13 cellular contexts compared by ENCODE assay signal in genomic region chr3:78026429-78026828, GRCh38.
A peak's percentile ranks its signal among the peaks of the same experiment; 100 is the strongest.
DNase-seq lines count a peak whose midpoint lies in the region; ATAC-seq, FAIRE-seq and TF ChIP-seq lines count a peak whose summit lies in the region.
"Had no signal": no experiment of that assay in that cellular context is flagged by ENCODE, and none has a peak within 500 bp of the region (broad histone marks: within the 10 kb centered on the region; RNA-seq: fewer than 3 reads in every experiment).

No MANE protein-coding gene starts in this region.

- H3K4me2 ChIP-seq in Karpas-422 (ENCODE audit: low read depth, low read length, poor library complexity, severe bottlenecking) (no peak overlapping the region), fibroblast of lung (ENCODE audit: extremely low read depth, insufficient read depth, low read length) (no peak overlapping the region)
- H3K4me2 ChIP-seq: BLaER1 treated with 17β-estradiol and CSF1 and Interleukin-3, amounts not matched to agents 10 nM and 100 nM had no signal

- intact Hi-C loops in kidney (cut with DNase I), result no loop called here
- intact Hi-C loops in heart left ventricle (cut with DNase I), result no loop called here

- H3K4me1 ChIP-seq in Karpas-422 (ENCODE audit: low read length), result peaks cover 8% of the 10 kb centered on the region
- H3K4me1 ChIP-seq in fibroblast of lung (ENCODE audit: control insufficient read depth, extremely low read depth, insufficient read depth, low read length), result no peaks in the 10 kb centered on the region
- H3K4me1 ChIP-seq in kidney (ENCODE audit: control insufficient read depth in 1 of 2, insufficient read depth in 1 of 2, low read depth in 1 of 2, low read length in 2 of 2), result no peaks in the 10 kb centered on the region
- no peaks in the 10 kb centered on the region for H3K4me1 ChIP-seq in heart left ventricle
- H3K4me1 ChIP-seq: BLaER1 treated with 17β-estradiol and CSF1 and Interleukin-3, amounts not matched to agents 10 nM and 100 nM had no signal

- H3K36me3 ChIP-seq in Karpas-422 (ENCODE audit: insufficient read depth, low read length), result no peaks in the 10 kb centered on the region
- no peaks in the 10 kb centered on the region for H3K36me3 ChIP-seq in fibroblast of lung (ENCODE audit: control insufficient read depth, insufficient read depth, low read length)
- no peaks in the 10 kb centered on the region for H3K36me3 ChIP-seq in kidney (ENCODE audit: control insufficient read depth in 1 of 2, insufficient read depth in 2 of 2, low read length in 2 of 2)
- no peaks in the 10 kb centered on the region for H3K36me3 ChIP-seq in heart left ventricle
- H3K36me3 ChIP-seq: BLaER1 treated with 17β-estradiol and CSF1 and Interleukin-3, amounts not matched to agents 10 nM and 100 nM had no signal

- DNase-seq in Karpas-422 (peak; percentile 48), amniotic epithelial cell (ENCODE audit: low read depth) (peak; percentile 30), fibroblast of lung (ENCODE audit: low read depth in 2 of 2) (peak; percentile 22 to 64), kidney (no peak), urothelium cell line (ENCODE audit: low spot score) (no peak), ecto neural progenitor cell (ENCODE audit: low spot score) (no peak), heart left ventricle (no peak)
- DNase-seq: ACHN; CD4-positive, CD25-positive, alpha-beta regulatory T cell; GM23248; H7 had no signal

- no peak overlapping the region for H2AFZ ChIP-seq in Karpas-422 (ENCODE audit: low read length)
- no peak overlapping the region for H2AFZ ChIP-seq in fibroblast of lung (ENCODE audit: low read length)
- H2AFZ ChIP-seq: GM23248 had no signal

- ATAC-seq in heart left ventricle (no peak), HG02981 (IDR thresholded peaks at IDR 0.05; ENCODE audit: unreplicated experiment) (no peak)

- H3K79me2 ChIP-seq in Karpas-422 (ENCODE audit: low read length), result no peaks in the 10 kb centered on the region
- no peaks in the 10 kb centered on the region for H3K79me2 ChIP-seq in fibroblast of lung (ENCODE audit: control insufficient read depth, insufficient read depth, low read length)

- H3K27ac ChIP-seq in Karpas-422 (ENCODE audit: low read length), result 0 out of 2 replicates have a peak overlapping the region, but pooled peaks have one; percentile 19
- H3K27ac ChIP-seq in fibroblast of lung (ENCODE audit: insufficient read depth, low read length), result no peak overlapping the region
- H3K27ac ChIP-seq in kidney (ENCODE audit: low read depth in 2 of 2, low read length in 2 of 2), result no peak overlapping the region
- no peak overlapping the region for H3K27ac ChIP-seq in heart left ventricle
- H3K27ac ChIP-seq: BLaER1 treated with 17β-estradiol and CSF1 and Interleukin-3, amounts not matched to agents 10 nM and 100 nM; GM23248 had no signal

- H3K27me3 ChIP-seq in Karpas-422 (ENCODE audit: low read length) (no peaks in the 10 kb centered on the region), fibroblast of lung (ENCODE audit: control insufficient read depth, insufficient read depth, low read length) (no peaks in the 10 kb centered on the region), heart left ventricle (no peaks in the 10 kb centered on the region)
- H3K27me3 ChIP-seq: BLaER1 treated with 17β-estradiol and CSF1 and Interleukin-3, amounts not matched to agents 10 nM and 100 nM had no signal

- no peaks in the 10 kb centered on the region for H4K20me1 ChIP-seq in Karpas-422 (ENCODE audit: insufficient read depth, low read depth, low read length)
- H4K20me1 ChIP-seq in fibroblast of lung (ENCODE audit: control insufficient read depth, extremely low read depth, insufficient read depth, low read length), result no peaks in the 10 kb centered on the region
- H4K20me1 ChIP-seq: BLaER1 treated with 17β-estradiol and CSF1 and Interleukin-3, amounts not matched to agents 10 nM and 100 nM had no signal

- no peak for TF ChIP-seq POLR2A in heart left ventricle (IDR thresholded peaks at IDR 0.05)

- no peaks in the 10 kb centered on the region; the same call in 1 of the 2 replicates for H3K9me3 ChIP-seq in Karpas-422 (ENCODE audit: low read length)
- no peaks in the 10 kb centered on the region for H3K9me3 ChIP-seq in fibroblast of lung (ENCODE audit: control insufficient read depth, insufficient read depth, low read depth, low read length)
- H3K9me3 ChIP-seq in kidney (ENCODE audit: control insufficient read depth in 1 of 2, low read length in 2 of 2), result no peaks in the 10 kb centered on the region
- H3K9me3 ChIP-seq in heart left ventricle, result peaks cover 0 to 10% (median 0%) of the 10 kb centered on the region in 12 donors

- peak; percentile 32 for FAIRE-seq in kidney (lab: Jason Lieb, UNC)
- FAIRE-seq in urothelium cell line (lab: Jason Lieb, UNC), result no peak

- no peaks in the 10 kb centered on the region for H3K9me2 ChIP-seq in Karpas-422 (replicated peaks; ENCODE audit: insufficient read depth, low read length)

- WGBS in heart left ventricle, 4 donors, result 88 to 100% (median 93%) methylated on average over 1 of the region's 1 CpG

- no peak for TF ChIP-seq CTCF in fibroblast of lung (conservative IDR thresholded peaks at IDR 0.05 in 1 of 2, IDR thresholded peaks at IDR 0.05 in 1 of 2; ENCODE audit: low read depth in 1 of 2, low read length in 2 of 2)
- TF ChIP-seq CTCF in kidney (IDR thresholded peaks at IDR 0.05; ENCODE audit: borderline replicate concordance, extremely low read depth, insufficient read depth), result no peak
- no peak for TF ChIP-seq CTCF in heart left ventricle (IDR thresholded peaks at IDR 0.05)

- H3K9ac ChIP-seq in Karpas-422 (ENCODE audit: low read length) (no peak overlapping the region), fibroblast of lung (ENCODE audit: insufficient read depth, low read length) (no peak overlapping the region), kidney (ENCODE audit: low read length in 2 of 2) (no peak overlapping the region)
- H3K9ac ChIP-seq: BLaER1 treated with 17β-estradiol and CSF1 and Interleukin-3, amounts not matched to agents 10 nM and 100 nM; GM23248 had no signal

- H3K4me3 ChIP-seq in Karpas-422 (ENCODE audit: low read length) (no peak overlapping the region), fibroblast of lung (replicated peaks in 1 of 4; ENCODE audit: control extremely low read depth in 1 of 4, insufficient read depth in 1 of 4, low read depth in 3 of 4, low read length in 4 of 4) (no peak overlapping the region), kidney (ENCODE audit: low read length in 2 of 2) (no peak overlapping the region), heart left ventricle (no peak overlapping the region)
- H3K4me3 ChIP-seq: BLaER1 treated with 17β-estradiol and CSF1 and Interleukin-3, amounts not matched to agents 10 nM and 100 nM; GM23248 had no signal

Comparison
In these comparisons a context has a peak if more than half of its experiments do, and no peak if none do; other contexts are left out.
1. DNase-seq: peak in Karpas-422 (single experiment), amniotic epithelial cell (single experiment) and fibroblast of lung (2 of 2); none in kidney (single experiment), urothelium cell line (single experiment), ecto neural progenitor cell (single experiment) and heart left ventricle (0 of 5).